Comparison of ENCODE assay signal across 17 cellular contexts in the genomic region with DNA sequence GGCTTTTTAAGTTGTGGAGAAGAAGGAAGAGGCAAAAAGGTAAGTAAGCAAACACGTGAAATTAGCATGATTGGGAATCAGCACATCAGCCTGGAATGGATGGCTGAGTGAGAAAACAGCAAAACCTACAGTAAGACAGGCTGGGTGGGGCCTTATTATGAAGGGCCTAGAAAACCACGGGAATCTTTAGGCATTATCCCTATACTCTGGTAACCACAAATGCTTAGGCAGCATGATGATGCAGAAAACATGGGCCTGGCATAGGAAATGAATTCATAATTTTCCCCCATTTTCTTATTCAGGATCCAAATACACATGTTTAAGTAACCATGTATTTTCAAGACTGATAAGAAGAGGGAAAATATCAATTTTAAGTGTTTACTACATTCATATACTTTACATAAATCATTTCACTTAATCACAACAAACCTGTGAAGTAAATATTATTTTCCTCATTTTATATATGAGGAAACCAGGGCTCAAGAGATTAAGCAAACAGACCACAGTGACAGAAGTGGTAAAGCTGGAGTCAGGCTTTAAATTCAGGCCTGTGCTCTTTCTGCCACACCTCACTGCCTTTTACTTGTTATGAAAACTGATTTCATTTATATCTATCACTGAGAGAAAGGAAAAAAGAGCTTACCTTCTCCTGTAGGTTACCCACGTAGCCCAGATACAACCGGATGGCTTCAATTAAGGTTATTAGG. TPM values are rescaled to one million over a fixed set of nuclear protein-coding genes. Genes with fewer than 3 reads are reported as not detected.
A peak's percentile ranks its signal among the peaks of the same experiment; 100 is the strongest.
DNase-seq lines count a peak whose midpoint lies in the region; ATAC-seq and TF ChIP-seq lines count a peak whose summit lies in the region.
"Had no signal": no experiment of that assay in that cellular context is flagged by ENCODE, and none has a peak within 500 bp of the region (broad histone marks: within the 10 kb centered on the region; RNA-seq: fewer than 3 reads in every experiment).

No MANE protein-coding gene starts in this region.

- intact Hi-C loops in sciatic nerve (cut with DNase I), result no loop called here

- H3K9me3 ChIP-seq in HAP-1, result no peaks in the 10 kb centered on the region
- H3K9me3 ChIP-seq: gastrocnemius medialis, prostate gland had no signal

- no peaks in the 10 kb centered on the region for H3K36me3 ChIP-seq in HAP-1 (replicated peaks)
- H3K36me3 ChIP-seq: gastrocnemius medialis, prostate gland had no signal

- no peaks in the 10 kb centered on the region for H3K27me3 ChIP-seq in HAP-1 (ENCODE audit: low read depth)
- H3K27me3 ChIP-seq: gastrocnemius medialis had no signal

- ATAC-seq in sciatic nerve, result no peak
- ATAC-seq: gastrocnemius medialis, WTC11 had no signal

- H3K4me3 ChIP-seq in epithelial cell of esophagus (ENCODE audit: low read length) (no peak overlapping the region), skeletal muscle cell (ENCODE audit: low read depth, low read length) (no peak overlapping the region), HAP-1 (no peak overlapping the region)
- H3K4me3 ChIP-seq: gastrocnemius medialis, prostate gland had no signal

- DNase-seq in NCI-H748 (lab: John Stamatoyannopoulos, UW; ENCODE audit: unreplicated experiment), result peak; percentile 0
- no peak for DNase-seq in NCI-H748 treated with DMSO at 0.1 percent for 48 hours (lab: John Stamatoyannopoulos, UW)
- peak; percentile 61 for DNase-seq in OCI-M1 (lab: John Stamatoyannopoulos, UW)
- DNase-seq in epithelial cell of esophagus (ENCODE audit: low read depth), result peak; percentile 85
- DNase-seq in skeletal muscle cell (ENCODE audit: low read depth), result peak; percentile 45
- DNase-seq in sciatic nerve (ENCODE audit: low spot score), result no peak
- DNase-seq in cortex of kidney (lab: John Stamatoyannopoulos, UW), result no peak
- no peak for DNase-seq in HAP-1 (ENCODE audit: low spot score in 2 of 2)
- DNase-seq: activated naive CD4-positive, alpha-beta T cell treated with anti-CD3 and anti-CD28 coated beads, Interleukin-2, amount 50 U/mL, for 16 hours; gastrocnemius medialis; H9; NCI-H1092; NCI-H526; SIG-M5; stimulated activated CD4-positive, alpha-beta T cell treated with anti-CD3 and anti-CD28 coated beads, Interleukin-2, amount 100 ng/mL, for 48 hours had no signal

- peaks cover 6% of the 10 kb centered on the region for H3K4me1 ChIP-seq in HAP-1
- H3K4me1 ChIP-seq: prostate gland had no signal

- no peak for TF ChIP-seq CTCF in epithelial cell of esophagus (IDR thresholded peaks at IDR 0.05; ENCODE audit: insufficient read depth, low read depth, low read length, missing control alignments)

- in situ Hi-C loops in HAP-1 (cut with MboI; ENCODE audit: low sequenced_read_pairs), result no loop called here

RNA-seq across cellular contexts. Expression of gene TMEM17, which starts 4.0 kb away (rescaled TPM):
- 4.9 TPM for total RNA-seq in sciatic nerve

Comparison
In these comparisons a context has a peak if more than half of its experiments do, and no peak if none do; other contexts are left out.
1. DNase-seq: peak in NCI-H748 (single experiment), OCI-M1 (single experiment), epithelial cell of esophagus (single experiment) and skeletal muscle cell (single experiment); none in NCI-H748 treated with DMSO at 0.1 percent for 48 hours (single experiment), sciatic nerve (single experiment), cortex of kidney (single experiment) and HAP-1 (0 of 2).